Comparison of ENCODE assay signal across 1 cellular context in genomic region chr2:216003876-216004275, GRCh38.
TF ChIP-seq lines count a peak whose summit lies in the region.

No MANE protein-coding gene starts in this region.

TF ChIP-seq in GM12878, 131 proteins besides CTCF, POLR2A, EP300 and RAD21:
- TF ChIP-seq NBN (IDR thresholded peaks at IDR 0.05) (0 out of 2 replicates have a peak, but pooled peaks have one; percentile 12), NR2C1 (IDR thresholded peaks at IDR 0.05) (0 out of 2 replicates have a peak, but pooled peaks have one; percentile 9), CBX3 (IDR thresholded peaks at IDR 0.05; ENCODE audit: borderline replicate concordance, low read depth) (no peak), TARDBP (IDR thresholded peaks at IDR 0.05; ENCODE audit: borderline replicate concordance) (no peak), SPI1 (IDR thresholded peaks at IDR 0.05; ENCODE audit: borderline replicate concordance, insufficient read depth, low read depth, low read length) (no peak), ZNF274 (IDR thresholded peaks at IDR 0.05; ENCODE audit: insufficient read depth, insufficient read length) (no peak), CHD1 (IDR thresholded peaks at IDR 0.05; ENCODE audit: low read depth, low read length) (no peak), HDGF (IDR thresholded peaks at IDR 0.05) (no peak), ATF7 (IDR thresholded peaks at IDR 0.05; ENCODE audit: low read depth) (no peak), ZBED1 (IDR thresholded peaks at IDR 0.05; ENCODE audit: borderline replicate concordance) (no peak), SMARCA5 (IDR thresholded peaks at IDR 0.05) (0 out of 2 replicates have a peak, but pooled peaks have one; percentile 31), ZNF687 (IDR thresholded peaks at IDR 0.05) (0 out of 2 replicates have a peak, but pooled peaks have one; percentile 13), ZZZ3 (IDR thresholded peaks at IDR 0.05; ENCODE audit: control insufficient read depth, insufficient read length, low read depth) (no peak)
